ENCODE assay signal across 13 cellular contexts in genomic region chr9:21677834-21678233, GRCh38.
DNase-seq lines count a peak whose midpoint lies in the region; ATAC-seq, FAIRE-seq and TF ChIP-seq lines count a peak whose summit lies in the region.
"Had no signal": no experiment of that assay in that cellular context is flagged by ENCODE, and none has a peak within 500 bp of the region (broad histone marks: within the 10 kb centered on the region; RNA-seq: fewer than 3 reads in every experiment).

No MANE protein-coding gene starts in this region.

- DNase-seq in HCEC 1CT (peak; percentile 96), endothelial cell of umbilical vein (ENCODE audit: low read depth, low spot score) (peak; percentile 88), renal cortical epithelial cell (ENCODE audit: low read depth) (peak; percentile 77)
- DNase-seq in activated CD4-positive, alpha-beta T cell treated with anti-CD3 and anti-CD28 coated beads, Interleukin-2, amount 50 U/mL, for 4 hours = no peak
- DNase-seq: activated CD8-positive, alpha-beta memory T cell treated with anti-CD3 and anti-CD28 coated beads for 24 hours; H9; retina had no signal

- H3K9me1 ChIP-seq in endothelial cell of umbilical vein (replicated peaks; ENCODE audit: control insufficient read depth, extremely low read depth, insufficient read depth, low read length) = no peaks in the 10 kb centered on the region

- TF ChIP-seq POLR2A in endothelial cell of umbilical vein (IDR thresholded peaks at IDR 0.05; ENCODE audit: low read depth, low read length) = no peak

- CTCF ChIA-PET in endothelial cell of umbilical vein (lab: Charles Lee) = interaction anchor here (0.6 to 1.5 kb wide), 6 partner anchors 11 to 230 kb away, joined by 3 to 4 read pairs (median 3); no protein-coding TSS in a partner anchor

- POLR2A ChIA-PET in endothelial cell of umbilical vein (lab: Charles Lee) = no interaction called here

- peak; percentile 40 for FAIRE-seq in endothelial cell of umbilical vein (lab: Jason Lieb, UNC)
- FAIRE-seq: GM12891, GM19239 had no signal

- BruUV-seq in endothelial cell of umbilical vein (replicated peaks; lab: Mats Ljungman, UMichigan) = no TSS peak

- H3K4me2 ChIP-seq in OCI-LY3 (ENCODE audit: low read length) (peak overlapping the region; percentile 29), endothelial cell of umbilical vein (ENCODE audit: insufficient read depth, low read length) (peak overlapping the region; percentile 83)
- H3K4me2 ChIP-seq: KMS-11 had no signal

- H3K27me3 ChIP-seq in OCI-LY3 (ENCODE audit: low read depth, low read length) (peaks cover 20% of the 10 kb centered on the region), endothelial cell of umbilical vein (ENCODE audit: control insufficient read depth in 2 of 2, insufficient read depth in 2 of 2, low read length in 2 of 2) (no peaks in the 10 kb centered on the region)

- H3K9me3 ChIP-seq in OCI-LY3 (ENCODE audit: insufficient read depth, low read length) (no peaks in the 10 kb centered on the region), endothelial cell of umbilical vein (replicated peaks; ENCODE audit: control insufficient read depth, insufficient read depth, low read length) (no peaks in the 10 kb centered on the region)

- H3K27ac ChIP-seq in OCI-LY3 (ENCODE audit: low read length) (no peak overlapping the region), endothelial cell of umbilical vein (ENCODE audit: insufficient read depth, low read depth, low read length) (peak overlapping the region; percentile 85)
- H3K27ac ChIP-seq: KMS-11 had no signal

- H3K4me3 ChIP-seq in OCI-LY3 (ENCODE audit: low read length) = no peak overlapping the region
- peak overlapping the region in 1 of 3 experiments; percentile 59 for H3K4me3 ChIP-seq in endothelial cell of umbilical vein (replicated peaks in 1 of 3; ENCODE audit: insufficient read depth in 1 of 3, low read depth in 1 of 3, low read length in 3 of 3)

- H3K79me2 ChIP-seq in OCI-LY3 (ENCODE audit: low read length) (no peaks in the 10 kb centered on the region), endothelial cell of umbilical vein (ENCODE audit: control insufficient read depth, insufficient read depth, low read length) (no peaks in the 10 kb centered on the region)

- ATAC-seq in HG02642 (IDR thresholded peaks at IDR 0.05; ENCODE audit: poor library complexity, unreplicated experiment) (no peak), GM21360 (IDR thresholded peaks at IDR 0.05; ENCODE audit: unreplicated experiment) (no peak)

- no peaks in the 10 kb centered on the region for H3K36me3 ChIP-seq in OCI-LY3 (replicated peaks; ENCODE audit: low read depth, low read length)
- H3K36me3 ChIP-seq in endothelial cell of umbilical vein (ENCODE audit: control insufficient read depth in 2 of 2, extremely low read depth in 1 of 2, insufficient read depth in 2 of 2, low read length in 2 of 2) = no peaks in the 10 kb centered on the region

- H4K20me1 ChIP-seq in OCI-LY3 (ENCODE audit: insufficient read depth, low read length) (no peaks in the 10 kb centered on the region), endothelial cell of umbilical vein (replicated peaks; ENCODE audit: control insufficient read depth, extremely low read depth, insufficient read depth, low read length) (no peaks in the 10 kb centered on the region)

- dilution Hi-C loops in endothelial cell of umbilical vein (cut with MboI; ENCODE audit: extremely low pct_ligation_motif_present, low sequenced_read_pairs) = no loop called here

- no peak overlapping the region for H3K9ac ChIP-seq in OCI-LY3 (ENCODE audit: low read length)
- H3K9ac ChIP-seq in endothelial cell of umbilical vein (replicated peaks; ENCODE audit: extremely low read depth, insufficient read depth, low read length) = peak overlapping the region; percentile 70
- H3K9ac ChIP-seq: KMS-11 had no signal

- intact Hi-C loops in endothelial cell of umbilical vein (cut with micrococcal nuclease) = loop anchor here (1.0 to 5.0 kb wide), 2 partner anchors 7 to 71 kb away; no protein-coding TSS in a partner anchor

- H2AFZ ChIP-seq in OCI-LY3 (ENCODE audit: low read depth, low read length) = no peak overlapping the region
- H2AFZ ChIP-seq in endothelial cell of umbilical vein (ENCODE audit: low read depth, low read length) = no peak overlapping the region

- peaks cover 7% of the 10 kb centered on the region for H3K4me1 ChIP-seq in OCI-LY3 (ENCODE audit: low read length)
- H3K4me1 ChIP-seq in endothelial cell of umbilical vein (ENCODE audit: control insufficient read depth, extremely low read depth, insufficient read depth, low read length) = peaks cover 58% of the 10 kb centered on the region

- TF ChIP-seq CTCF in OCI-LY3 (IDR thresholded peaks at IDR 0.05; ENCODE audit: low read depth, low read length) (no peak), endothelial cell of umbilical vein (IDR thresholded peaks at IDR 0.05; ENCODE audit: extremely low read depth in 1 of 2, insufficient read depth in 1 of 2, low read depth in 1 of 2, low read length in 2 of 2) (no peak)

TF ChIP-seq in endothelial cell of umbilical vein, 7 proteins besides CTCF, POLR2A, EP300 and RAD21:
- TF ChIP-seq, protein P1, sequence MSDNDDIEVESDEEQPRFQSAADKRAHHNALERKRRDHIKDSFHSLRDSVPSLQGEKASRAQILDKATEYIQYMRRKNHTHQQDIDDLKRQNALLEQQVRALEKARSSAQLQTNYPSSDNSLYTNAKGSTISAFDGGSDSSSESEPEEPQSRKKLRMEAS (IDR thresholded peaks at IDR 0.05; ENCODE audit: insufficient read depth, insufficient read length) = no peak
- TF ChIP-seq POLR2AphosphoS5 (IDR thresholded peaks at IDR 0.05; ENCODE audit: insufficient read depth, low read depth, low read length) = peak; percentile 56
- TF ChIP-seq GATA2 (IDR thresholded peaks at IDR 0.05; ENCODE audit: insufficient read depth, insufficient read length, low read depth, low read length) = peak; percentile 95
- TF ChIP-seq EZH2 (IDR thresholded peaks at IDR 0.05; ENCODE audit: borderline replicate concordance, low read depth, low read length, severe bottlenecking) = no peak
- peak; percentile 99 for TF ChIP-seq FOS (IDR thresholded peaks at IDR 0.05; ENCODE audit: borderline replicate concordance, insufficient read depth, low read length)
- TF ChIP-seq JUN (IDR thresholded peaks at IDR 0.05; ENCODE audit: borderline replicate concordance, insufficient read depth, insufficient read length, low read depth) = peak; percentile 94
- no peak for TF ChIP-seq MYC (IDR thresholded peaks at IDR 0.05; ENCODE audit: low read depth, low read length)
TF ChIP-seq in endothelial cell of umbilical vein: peak in this region for 4.

Comparison
In these comparisons a context has a peak if more than half of its experiments do, and no peak if none do; other contexts are left out.
1. DNase-seq: peak in HCEC 1CT (single experiment), endothelial cell of umbilical vein (single experiment) and renal cortical epithelial cell (single experiment); none in activated CD4-positive, alpha-beta T cell treated with anti-CD3 and anti-CD28 coated beads, Interleukin-2, amount 50 U/mL, for 4 hours (0 of 2).